Comparison of ENCODE assay signal across 8 cellular contexts in genomic region chr4:13484045-13484748, GRCh38. TPM values are rescaled to one million over a fixed set of nuclear protein-coding genes. Genes with fewer than 3 reads are reported as not detected.
DNase-seq lines count a peak whose midpoint lies in the region; ATAC-seq and TF ChIP-seq lines count a peak whose summit lies in the region.

TSS of gene RAB28 (minus strand) at chr4:13484340.

- peak within 1 kb of the TSS; percentile 98 for H3K27ac Mint-ChIP-seq in Caco-2 (ENCODE audit: unreplicated experiment)
- peak within 1 kb of the TSS; percentile 99 to 100 for H3K27ac Mint-ChIP-seq in effector memory CD8-positive, alpha-beta T cell

- POLR2A ChIA-PET in Caco-2 (lab: Charles Lee): no interaction called here

- DNase-seq in Caco-2: peak; percentile 88 to 93
- DNase-seq in HUDEP-2 (lab: John Stamatoyannopoulos, UW; ENCODE audit: unreplicated experiment in 76 of 76): peak; percentile 15 to 98 (median 86)
- DNase-seq in NOMO-1 treated with dmso at 0.1 percent for 144 hours (lab: John Stamatoyannopoulos, UW; ENCODE audit: unreplicated experiment): peak; percentile 86
- peak; percentile 76 to 83 (median 78) for DNase-seq in activated CD8-positive, alpha-beta memory T cell treated with anti-CD3 and anti-CD28 coated beads for 48 hours (ENCODE audit: low read depth in 2 of 3, low spot score in 2 of 3)
- peak; percentile 92 to 94 (median 93) for DNase-seq in effector memory CD8-positive, alpha-beta T cell
- peak; percentile 98 for DNase-seq in medulla oblongata (ENCODE audit: extremely low spot score)
- DNase-seq in stimulated activated CD4-positive, alpha-beta T cell treated with anti-CD3 and anti-CD28 coated beads, TNF-alpha, amount 100 ng/mL, for 48 hours (ENCODE audit: low read depth in 3 of 3): peak; percentile 80 to 87 (median 84)

- no peaks in the 10 kb centered on the region for H3K36me3 ChIP-seq in Caco-2 (ENCODE audit: control insufficient read depth, insufficient read depth, low read length)

- CTCF ChIA-PET in Caco-2 (lab: Charles Lee): no interaction called here

- no TSS peak for BruUV-seq in Caco-2 (replicated peaks; lab: Mats Ljungman, UMichigan)

- H3K36me3 Mint-ChIP-seq in Caco-2 (ENCODE audit: insufficient read depth, unreplicated experiment): peaks cover 10% of the 10 kb centered on the region
- H3K36me3 Mint-ChIP-seq in effector memory CD8-positive, alpha-beta T cell (ENCODE audit: insufficient read depth): peaks cover 18% of the 10 kb centered on the region

- no peaks in the 10 kb centered on the region for H3K27me3 ChIP-seq in Caco-2 (replicated peaks; ENCODE audit: control insufficient read depth, insufficient read depth, low read length)

- H3K4me1 Mint-ChIP-seq in Caco-2 (ENCODE audit: low read depth, unreplicated experiment): peaks cover 11% of the 10 kb centered on the region
- peaks cover 13 to 25% of the 10 kb centered on the region in 2 donors for H3K4me1 Mint-ChIP-seq in effector memory CD8-positive, alpha-beta T cell (ENCODE audit: low read depth in 2 of 2)

- peaks cover 8% of the 10 kb centered on the region for H3K9me3 Mint-ChIP-seq in Caco-2 (ENCODE audit: unreplicated experiment)
- no peaks in the 10 kb centered on the region for H3K9me3 Mint-ChIP-seq in effector memory CD8-positive, alpha-beta T cell

- no peak for TF ChIP-seq CTCF in Caco-2 (IDR thresholded peaks at IDR 0.05; ENCODE audit: insufficient read depth in 1 of 2, low read depth in 1 of 2, low read length in 1 of 2, severe bottlenecking in 1 of 2, unreplicated experiment in 1 of 2)

- peak within 1 kb of the TSS; percentile 93 for H3K4me3 Mint-ChIP-seq in Caco-2 (ENCODE audit: unreplicated experiment)
- peak within 1 kb of the TSS; percentile 84 to 85 for H3K4me3 Mint-ChIP-seq in effector memory CD8-positive, alpha-beta T cell

- no peaks in the 10 kb centered on the region for H3K4me1 ChIP-seq in Caco-2

- H3K9me3 ChIP-seq in Caco-2: no peaks in the 10 kb centered on the region

- peaks cover 6% of the 10 kb centered on the region for H3K27me3 Mint-ChIP-seq in Caco-2 (ENCODE audit: insufficient read depth, unreplicated experiment)
- peaks cover 15 to 19% of the 10 kb centered on the region in 2 donors for H3K27me3 Mint-ChIP-seq in effector memory CD8-positive, alpha-beta T cell

- intact Hi-C loops in Caco-2 (cut with micrococcal nuclease; ENCODE audit: unreplicated experiment): loop anchor here (1.0 to 2.0 kb wide), 2 partner anchors 61 to 631 kb away; no protein-coding TSS in a partner anchor

- peak within 1 kb of the TSS; percentile 95 for H3K4me3 ChIP-seq in Caco-2 (ENCODE audit: low read depth, low read length)

- peak; percentile 95 for ATAC-seq in GM21390 (IDR thresholded peaks at IDR 0.05; ENCODE audit: unreplicated experiment)
- ATAC-seq in effector memory CD8-positive, alpha-beta T cell (replicated peaks): peak; percentile 86

RNA-seq across cellular contexts. Expression of gene RAB28, which starts in this region (rescaled TPM):
- 12.7 and 14.5 TPM in 2 replicates for total RNA-seq in Caco-2 (2022)

Comparison
In these comparisons a context has a peak if more than half of its experiments do, and no peak if none do; other contexts are left out.
1. Peak in every context shown above with its lines: DNase-seq, ATAC-seq and H3K4me3 ChIP-seq.